13 cellular contexts compared by ENCODE assay signal in the genomic region with DNA sequence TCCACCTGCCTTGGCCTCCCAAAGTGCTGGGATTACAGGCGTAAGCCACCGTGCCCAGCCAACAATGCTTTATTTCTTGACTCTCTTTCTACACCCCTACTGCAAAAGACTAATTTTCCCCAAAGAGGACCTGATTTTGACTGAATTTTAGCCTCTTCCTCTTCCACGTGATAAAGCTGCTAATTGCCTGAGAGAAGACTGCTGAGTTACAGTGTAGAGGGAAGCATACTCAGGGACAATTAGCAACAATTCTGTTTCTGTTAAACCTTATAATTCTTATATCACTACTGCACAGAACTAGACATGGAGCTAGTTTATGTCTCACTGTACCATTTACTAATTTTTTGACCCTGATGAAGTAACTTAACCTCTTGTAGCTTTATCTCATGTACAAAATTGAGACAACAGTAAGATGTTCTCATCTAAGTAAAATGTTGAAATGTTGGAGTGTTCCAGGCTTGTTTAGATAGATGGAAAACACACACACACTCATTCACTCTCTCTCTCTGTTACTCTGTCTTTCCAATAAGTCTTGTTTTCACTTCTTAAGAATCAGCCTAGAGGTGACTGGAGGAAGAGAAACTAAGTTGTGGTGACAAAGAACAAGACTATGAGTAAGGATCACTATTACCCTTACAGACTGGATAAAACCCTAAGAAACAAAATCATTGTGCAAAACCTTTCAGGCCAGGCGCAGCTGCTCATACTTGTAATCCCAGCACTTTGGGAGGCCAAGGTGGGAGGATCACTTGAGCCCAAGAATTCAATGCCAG. TPM values are rescaled to one million over a fixed set of nuclear protein-coding genes. Genes with fewer than 3 reads are reported as not detected.
ATAC-seq and TF ChIP-seq lines count a peak whose summit lies in the region.
"Not testable (repeated sequence)": the region's sequence is repeated elsewhere in the genome, so short reads cannot be mapped to it uniquely, and the experiment has no call there.
"Had no signal": no experiment of that assay in that cellular context is flagged by ENCODE, and none has a peak within 500 bp of the region (broad histone marks: within the 10 kb centered on the region; RNA-seq: fewer than 3 reads in every experiment).

No MANE protein-coding gene starts in this region.

- TF ChIP-seq EP300 in gastroesophageal sphincter (IDR thresholded peaks at IDR 0.05): not testable (repeated sequence)

- H3K36me3 ChIP-seq in gastroesophageal sphincter: not testable (repeated sequence)

- H3K27ac ChIP-seq in gastroesophageal sphincter: not testable (repeated sequence)

- WGBS in gastroesophageal sphincter (ENCODE audit: low coverage in 1 of 2), 2 donors: no CpG with 5 or more reads among the region's 4 CpGs

- not testable (repeated sequence) for TF ChIP-seq CTCF in gastroesophageal sphincter (IDR thresholded peaks at IDR 0.05)

- not testable (repeated sequence) for H3K4me3 ChIP-seq in gastroesophageal sphincter

- peak; percentile 93 for ATAC-seq in GM18511 (IDR thresholded peaks at IDR 0.05; ENCODE audit: unreplicated experiment)
- ATAC-seq in GM19324 (IDR thresholded peaks at IDR 0.05; ENCODE audit: low FRiP score, unreplicated experiment): peak; percentile 70
- ATAC-seq in GM21529 (IDR thresholded peaks at IDR 0.05; ENCODE audit: unreplicated experiment): peak; percentile 91
- ATAC-seq in HG02870 (IDR thresholded peaks at IDR 0.05; ENCODE audit: unreplicated experiment): peak; percentile 99
- peak; percentile 90 for ATAC-seq in HG03135 (IDR thresholded peaks at IDR 0.05; ENCODE audit: unreplicated experiment)
- peak; percentile 79 for ATAC-seq in HG03575 (IDR thresholded peaks at IDR 0.05; ENCODE audit: extremely low read depth, insufficient number of reproducible peaks, low FRiP score, unreplicated experiment)
- ATAC-seq in gastroesophageal sphincter: peak; percentile 31

- H3K9me3 ChIP-seq in gastroesophageal sphincter: not testable (repeated sequence)

- not testable (repeated sequence) for H3K27me3 ChIP-seq in gastroesophageal sphincter

- TF ChIP-seq POLR2A in gastroesophageal sphincter (IDR thresholded peaks at IDR 0.05): not testable (repeated sequence)

- H3K4me1 ChIP-seq in gastroesophageal sphincter: not testable (repeated sequence)

RNA-seq across cellular contexts. Expression of a gene that starts 10.7 kb away (rescaled TPM):
- 10 to 100 TPM in 1 of 4 donors, 1 to 10 TPM in 1, under 1 TPM in 1, not detected in 1; 0.39 to 21.4 (median 8.6) TPM for total RNA-seq in gastroesophageal sphincter
- total RNA-seq: CD4-positive, CD25-positive, alpha-beta regulatory T cell; lung microvascular endothelial cell; myocyte; osteoblast; RPMI7951; T-helper 2 cell treated with Interferon-gamma antibody and Interleukin-4, amounts not matched to agents 100 ng/mL and 5 ng/mL, for 36 hours had no signal

Comparison
In these comparisons a context has a peak if more than half of its experiments do, and no peak if none do; other contexts are left out.
1. ATAC-seq: peak in every context shown above with its lines; median percentile 99 in HG02870; 93 in GM18511; 91 in GM21529; 90 in HG03135; 79 in HG03575; 70 in GM19324; 31 in gastroesophageal sphincter.